In genomic region chr7:140314571-140315480, GRCh38 we compare ENCODE assay signal across 14 cellular contexts.
DNase-seq lines count a peak whose midpoint lies in the region; ATAC-seq, FAIRE-seq and TF ChIP-seq lines count a peak whose summit lies in the region.
"Had no signal": no experiment of that assay in that cellular context is flagged by ENCODE, and none has a peak within 500 bp of the region (broad histone marks: within the 10 kb centered on the region; RNA-seq: fewer than 3 reads in every experiment).

No MANE protein-coding gene starts in this region.

- ATAC-seq in K562 (peak; percentile 19; the same call in 1 of the 3 replicates), left lobe of liver (peak; percentile 67), GM18861 (IDR thresholded peaks at IDR 0.05; ENCODE audit: unreplicated experiment) (no peak)

- 66% methylated on average over 21 of the region's 21 CpGs for WGBS in K562 (ENCODE audit: insufficient coverage, low coverage, missing lambda C conversion rate)
- WGBS in sigmoid colon, 2 donors, result 90 to 92% methylated on average over 21 of the region's 21 CpGs

- TF ChIP-seq RAD21 in K562 (CRISPR knock-in tag; conservative IDR thresholded peaks at IDR 0.05 in 1 of 2, IDR thresholded peaks at IDR 0.05 in 1 of 2), result no peak

- TF ChIP-seq CTCF in K562 (IDR thresholded peaks at IDR 0.05 in 2 of 3, conservative IDR thresholded peaks at IDR 0.05 in 1 of 3; ENCODE audit: insufficient read depth in 2 of 3, low read depth in 1 of 3, low read length in 3 of 3), result no peak
- TF ChIP-seq CTCF in sigmoid colon (IDR thresholded peaks at IDR 0.05), result no peak

- CTCF ChIA-PET in K562 (lab: Yijun Ruan, JAX; ENCODE audit: low intra/inter-chr PET ratio) (no interaction called here), HEK293T (lab: Yijun Ruan, JAX) (no interaction called here)

- intact Hi-C loops in K562 (cut with micrococcal nuclease), result no loop called here
- intact Hi-C loops in sigmoid colon (cut with DNase I), result loop anchor here (2.0 kb wide), 1 partner anchor 84 kb away; no protein-coding TSS in a partner anchor

- DNase-seq in Ammon's horn (ENCODE audit: low spot score) (peak; percentile 63), K562 (ENCODE audit: extremely low read depth in 1 of 4, low spot score in 3 of 4) (no peak), left lobe of liver (ENCODE audit: low spot score) (peak; percentile 41), sigmoid colon (no peak), HEK293T (ENCODE audit: extremely low spot score) (no peak), glomerular visceral epithelial cell (ENCODE audit: extremely low spot score) (no peak), NCI-H226 (no peak)
- DNase-seq: activated CD4-positive, alpha-beta T cell treated with anti-CD3 and anti-CD28 coated beads, Interleukin-2, amount 50 U/mL, for 4 hours; central memory CD4-positive, alpha-beta T cell; DND-41; naive thymus-derived CD4-positive, alpha-beta T cell; NCI-H2107 had no signal

- no peaks in the 10 kb centered on the region for H3K9me1 ChIP-seq in K562 (ENCODE audit: control insufficient read depth, insufficient read depth, low read length)

- H4K20me1 ChIP-seq in K562 (replicated peaks; ENCODE audit: control insufficient read depth, insufficient read depth, low read length), result no peaks in the 10 kb centered on the region

- no peak overlapping the region for H3K9ac ChIP-seq in K562 (ENCODE audit: insufficient read depth in 1 of 2, low read depth in 2 of 2, low read length in 2 of 2)

- TF ChIP-seq EP300 in K562 (IDR thresholded peaks at IDR 0.05; ENCODE audit: low read length) (no peak), sigmoid colon (IDR thresholded peaks at IDR 0.05) (no peak)

- H3K36me3 ChIP-seq in K562 (ENCODE audit: control insufficient read depth, insufficient read depth, low read length) (no peaks in the 10 kb centered on the region), sigmoid colon (no peaks in the 10 kb centered on the region)

- no TSS peak for BruUV-seq in K562 (replicated peaks; lab: Mats Ljungman, UMichigan)

- no peaks in the 10 kb centered on the region for H3K79me2 ChIP-seq in K562 (ENCODE audit: control insufficient read depth, insufficient read depth, low read length)

- no peak for FAIRE-seq in K562 (lab: Jason Lieb, UNC)
- FAIRE-seq: GM12891 had no signal

- H3K27me3 ChIP-seq in K562 (ENCODE audit: control insufficient read depth in 2 of 2, insufficient read depth in 2 of 2, low read length in 2 of 2) (no peaks in the 10 kb centered on the region), sigmoid colon (no peaks in the 10 kb centered on the region)

- peaks cover 20 to 25% of the 10 kb centered on the region in 2 experiments for H3K4me1 ChIP-seq in K562 (replicated peaks in 1 of 2; ENCODE audit: control insufficient read depth in 2 of 2, insufficient read depth in 2 of 2, low read length in 2 of 2)
- H3K4me1 ChIP-seq in sigmoid colon, result peaks cover 0 to 28% (median 26%) of the 10 kb centered on the region in 4 donors

- in situ Hi-C loops in K562 (cut with MboI), result loop anchor here (5.0 kb wide), 1 partner anchor 303 kb away; no protein-coding TSS in a partner anchor

- H3K27ac ChIP-seq in K562 (ENCODE audit: extremely low read depth, low read depth, low read length) (no peak overlapping the region), sigmoid colon (peak overlapping the region; percentile 82 to 84 (median 82))

- POLR2A ChIA-PET in K562 (lab: Yijun Ruan, JAX), result interaction anchor here (0.7 kb wide), 1 partner anchor 291 kb away, joined by 3 read pairs; no protein-coding TSS in a partner anchor
- POLR2A ChIA-PET in HEK293T (lab: Yijun Ruan, JAX), result no interaction called here

- H3K9me3 ChIP-seq in K562 (replicated peaks; ENCODE audit: control insufficient read depth, insufficient read depth, low read depth, low read length) (peaks cover 11% of the 10 kb centered on the region), sigmoid colon (peaks cover 0 to 3% (median 0%) of the 10 kb centered on the region in 4 donors)

- H3K4me3 ChIP-seq in K562 (no peak overlapping the region), sigmoid colon (peak overlapping the region in 2 of 4 donors; percentile 10 to 12)

- H3K4me2 ChIP-seq in K562 (ENCODE audit: insufficient read depth, low read length), result no peak overlapping the region

- 0 out of 2 replicates have a peak overlapping the region, but pooled peaks have one; percentile 5 for H2AFZ ChIP-seq in K562 (ENCODE audit: low read depth, low read length)

- no peak for TF ChIP-seq POLR2A in K562 (conservative IDR thresholded peaks at IDR 0.05)
- TF ChIP-seq POLR2A in sigmoid colon (IDR thresholded peaks at IDR 0.05), result no peak

TF ChIP-seq in K562, 482 proteins besides CTCF, POLR2A, EP300 and RAD21:
- TF ChIP-seq HNRNPH1 (optimal IDR thresholded peaks at IDR 0.05; ENCODE audit: low read depth, low read length) (no peak), ARID1B (IDR thresholded peaks at IDR 0.05) (no peak), C11orf30 (IDR thresholded peaks at IDR 0.05; ENCODE audit: low read depth) (no peak), RAD51 (IDR thresholded peaks at IDR 0.05; ENCODE audit: borderline replicate concordance, low read depth) (no peak)

TF ChIP-seq in HEK293T, 16 proteins besides CTCF, POLR2A, EP300 and RAD21:
- TF ChIP-seq CTBP1 (IDR thresholded peaks at IDR 0.05; ENCODE audit: borderline replicate concordance), result no peak
- TF ChIP-seq ARNT (IDR thresholded peaks at IDR 0.05), result no peak
- no peak for TF ChIP-seq FOXA1 (IDR thresholded peaks at IDR 0.05)
- TF ChIP-seq L3MBTL2 (conservative IDR thresholded peaks at IDR 0.05), result no peak
- no peak for TF ChIP-seq NFRKB (IDR thresholded peaks at IDR 0.05)
- TF ChIP-seq LEF1 (IDR thresholded peaks at IDR 0.05; ENCODE audit: borderline replicate concordance), result no peak
- TF ChIP-seq SP1 (IDR thresholded peaks at IDR 0.05), result no peak
- TF ChIP-seq FOXK2 (IDR thresholded peaks at IDR 0.05), result no peak
- TF ChIP-seq HDGF (IDR thresholded peaks at IDR 0.05; ENCODE audit: borderline replicate concordance), result no peak
- TF ChIP-seq SUZ12 (IDR thresholded peaks at IDR 0.05), result no peak
TF ChIP-seq in HEK293T: peak in this region for 0.

Comparison
In these comparisons a context has a peak if more than half of its experiments do, and no peak if none do; other contexts are left out.
1. DNase-seq: peak in Ammon's horn (single experiment) and left lobe of liver (single experiment); none in K562 (0 of 4), sigmoid colon (single experiment), HEK293T (single experiment), glomerular visceral epithelial cell (single experiment) and NCI-H226 (single experiment).